ENCODE assay signal across 23 cellular contexts in the genomic region with DNA sequence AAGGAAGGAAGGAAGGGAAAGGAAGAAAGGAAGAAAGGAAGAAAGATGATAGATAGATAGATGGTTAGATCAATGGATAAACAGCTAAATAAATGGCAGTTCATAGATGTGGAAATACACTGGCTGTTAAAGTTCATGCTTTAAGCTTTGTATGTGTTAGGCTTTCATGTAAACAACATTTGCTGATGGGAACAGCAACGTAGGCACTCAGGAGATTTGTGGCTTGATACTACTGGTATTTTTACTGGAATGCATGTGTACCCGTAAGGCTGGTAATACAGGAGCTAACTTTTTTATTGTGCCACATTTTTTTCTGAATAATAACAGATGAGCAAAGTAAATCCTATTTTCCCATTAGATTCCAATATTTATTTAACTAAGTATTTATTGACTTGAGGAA.
"Had no signal": no experiment of that assay in that cellular context is flagged by ENCODE, and none has a peak within 500 bp of the region (broad histone marks: within the 10 kb centered on the region; RNA-seq: fewer than 3 reads in every experiment).

No MANE protein-coding gene starts in this region.

- H3K36me3 ChIP-seq: colonic mucosa, esophagus muscularis mucosa, gastrocnemius medialis, heart right ventricle, left lung, lower lobe of right lung had no signal

- DNase-seq: colonic mucosa; dermis blood vessel endothelial cell; dorsolateral prefrontal cortex; effector CD4-positive, alpha-beta T cell; effector memory CD4-positive, alpha-beta T cell; foreskin fibroblast; foreskin melanocyte; gastrocnemius medialis; glutamatergic neuron; head of caudate nucleus; heart right ventricle; hippocampal formation; left cardiac atrium; left lung; left ventricle myocardium superior; lower lobe of right lung; mesendoderm; midbrain; naive thymus-derived CD4-positive, alpha-beta T cell had no signal

- H3K4me3 ChIP-seq: colonic mucosa, dorsolateral prefrontal cortex, esophagus muscularis mucosa, gastrocnemius medialis, heart right ventricle, left lung, lower lobe of right lung had no signal

- H3K27me3 ChIP-seq: colonic mucosa, dorsolateral prefrontal cortex, esophagus muscularis mucosa, gastrocnemius medialis, heart right ventricle, left lung had no signal

- H3K27ac ChIP-seq: colonic mucosa, dorsolateral prefrontal cortex, esophagus muscularis mucosa, gastrocnemius medialis, heart right ventricle, left lung, lower lobe of right lung had no signal

- FAIRE-seq: endothelial cell of umbilical vein, islet of Langerhans, keratinocyte had no signal

- H3K9me3 ChIP-seq: colonic mucosa, esophagus muscularis mucosa, gastrocnemius medialis, lower lobe of right lung had no signal

- H3K4me1 ChIP-seq: colonic mucosa, gastrocnemius medialis, left lung, lower lobe of right lung had no signal
